In the genomic region with DNA sequence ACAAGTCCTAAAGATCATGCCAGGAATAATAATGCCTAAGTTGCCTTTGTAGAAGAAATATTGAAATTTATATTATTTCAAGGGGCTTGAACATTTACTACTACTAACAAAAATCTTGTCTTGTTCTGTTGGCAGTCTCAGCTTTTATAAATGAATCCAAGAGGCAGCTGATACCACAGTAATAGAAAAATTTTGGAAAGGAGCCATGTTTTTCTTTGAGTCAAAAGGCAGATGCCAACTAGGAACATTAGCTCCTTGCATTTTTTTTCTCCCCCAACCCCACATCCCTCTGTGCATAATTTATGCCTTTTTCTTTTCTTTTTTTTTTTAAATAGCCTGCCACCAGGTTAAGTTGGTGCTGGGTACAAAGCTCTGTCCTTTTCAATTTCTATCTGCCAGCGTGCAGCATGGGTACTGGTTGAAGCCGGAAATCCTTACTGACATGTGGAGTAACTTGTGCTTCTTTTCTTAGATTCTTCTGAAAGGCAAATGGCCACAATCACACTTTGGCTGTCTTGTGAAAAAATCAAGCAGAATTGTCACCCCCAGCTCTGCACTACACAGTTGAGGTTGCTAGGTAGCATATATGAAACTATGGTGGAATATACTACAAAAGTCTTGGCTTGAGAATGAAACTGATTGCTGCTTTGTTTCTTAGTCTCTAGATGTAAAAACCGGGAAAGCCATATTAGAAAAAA, we compare ENCODE assay signal across 18 cellular contexts.
DNase-seq lines count a peak whose midpoint lies in the region; ATAC-seq and TF ChIP-seq lines count a peak whose summit lies in the region.
"Had no signal": no experiment of that assay in that cellular context is flagged by ENCODE, and none has a peak within 500 bp of the region (broad histone marks: within the 10 kb centered on the region; RNA-seq: fewer than 3 reads in every experiment).

No MANE protein-coding gene starts in this region.

- no peaks in the 10 kb centered on the region for H3K9me3 ChIP-seq in lower lobe of right lung

- no peaks in the 10 kb centered on the region for H3K4me1 ChIP-seq in lower lobe of right lung

- DNase-seq in NCI-H1092 treated with DMSO at 0.1 percent for 48 hours (lab: John Stamatoyannopoulos, UW): peak; percentile 1
- DNase-seq in NCI-H1092 (lab: John Stamatoyannopoulos, UW): no peak
- DNase-seq in NCI-H446 treated with DMSO at 0.1 percent for 48 hours (lab: John Stamatoyannopoulos, UW): peak; percentile 61
- DNase-seq in fibroblast of gingiva (ENCODE audit: low read depth): peak; percentile 44
- peak; percentile 9 for DNase-seq in pons (ENCODE audit: low spot score)
- DNase-seq in lower lobe of right lung: no peak
- DNase-seq in activated CD4-positive, alpha-beta T cell treated with anti-CD3 and anti-CD28 coated beads, Interleukin-2, amount 50 U/mL, for 4 hours: no peak
- DNase-seq: activated CD4-positive, alpha-beta memory T cell treated with anti-CD3 and anti-CD28 coated beads for 36 hours; activated T-cell treated with anti-CD3 and anti-CD28 coated beads, Interleukin-2, amount 50 U/mL, for 24 hours; dorsolateral prefrontal cortex; H7; mesenchymal stem cell; NCI-H1694 treated with DMSO at 0.1 percent for 48 hours; nephron progenitor cell; RPMI8226; stimulated activated naive CD4-positive, alpha-beta T cell had no signal

- intact Hi-C loops in lower lobe of right lung (cut with DNase I): no loop called here

- H3K4me3 ChIP-seq in lower lobe of right lung: no peak overlapping the region
- H3K4me3 ChIP-seq: dorsolateral prefrontal cortex had no signal

- ATAC-seq in lower lobe of right lung (no peak), GM19452 (IDR thresholded peaks at IDR 0.05; ENCODE audit: unreplicated experiment) (no peak)

- no peaks in the 10 kb centered on the region for H3K27me3 ChIP-seq in lower lobe of right lung (ENCODE audit: low read depth)
- H3K27me3 ChIP-seq: dorsolateral prefrontal cortex had no signal

- no peaks in the 10 kb centered on the region for H3K36me3 ChIP-seq in lower lobe of right lung

- H3K27ac ChIP-seq in lower lobe of right lung: no peak overlapping the region
- H3K27ac ChIP-seq: 22Rv1, dorsolateral prefrontal cortex had no signal

- no peak for TF ChIP-seq CTCF in lower lobe of right lung (IDR thresholded peaks at IDR 0.05)

Comparison
In these comparisons a context has a peak if more than half of its experiments do, and no peak if none do; other contexts are left out.
1. DNase-seq: peak in NCI-H1092 treated with DMSO at 0.1 percent for 48 hours (single experiment), NCI-H446 treated with DMSO at 0.1 percent for 48 hours (single experiment), fibroblast of gingiva (single experiment) and pons (single experiment); none in NCI-H1092 (single experiment), lower lobe of right lung (single experiment) and activated CD4-positive, alpha-beta T cell treated with anti-CD3 and anti-CD28 coated beads, Interleukin-2, amount 50 U/mL, for 4 hours (0 of 2).